11 cellular contexts compared by ENCODE assay signal in the genomic region with DNA sequence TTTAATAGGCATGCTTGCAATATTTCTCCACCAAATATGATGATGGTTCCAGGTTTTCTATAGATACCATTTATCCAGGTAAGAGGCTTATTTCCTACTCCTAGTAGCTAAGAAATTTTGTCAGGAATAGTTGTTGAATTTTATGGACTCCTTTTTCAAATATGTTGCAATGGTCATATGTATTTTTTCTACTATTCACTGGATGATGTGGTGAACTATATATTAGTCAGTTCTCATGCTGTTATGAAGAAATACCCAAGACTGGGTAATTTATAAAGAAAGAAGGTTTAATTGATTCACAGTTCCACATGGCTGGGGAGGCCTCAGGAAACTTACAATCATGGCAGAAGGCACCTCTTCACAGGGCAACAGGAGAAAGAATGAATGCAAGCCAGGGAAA.
DNase-seq lines count a peak whose midpoint lies in the region; ATAC-seq and TF ChIP-seq lines count a peak whose summit lies in the region.
"Had no signal": no experiment of that assay in that cellular context is flagged by ENCODE, and none has a peak within 500 bp of the region (broad histone marks: within the 10 kb centered on the region; RNA-seq: fewer than 3 reads in every experiment).

No MANE protein-coding gene starts in this region.

- H2AFZ ChIP-seq in SK-N-SH (ENCODE audit: low read depth), result no peak overlapping the region

- H3K36me3 ChIP-seq in SK-N-SH (replicated peaks in 1 of 2; ENCODE audit: control insufficient read depth in 1 of 2, insufficient read depth in 2 of 2, low read length in 1 of 2), result no peaks in the 10 kb centered on the region
- H3K36me3 ChIP-seq: BLaER1 treated with 17β-estradiol and CSF1 and Interleukin-3, amounts not matched to agents 10 nM and 100 nM had no signal

- peaks cover 4% of the 10 kb centered on the region; the same call in 1 of the 2 replicates for H3K9me3 ChIP-seq in SK-N-SH

- DNase-seq in SK-N-SH, result no peak
- no peak for DNase-seq in HFFc6
- DNase-seq in fibroblast of mammary gland (ENCODE audit: low read depth), result peak; percentile 57
- DNase-seq in stimulated activated naive CD4-positive, alpha-beta T cell treated with Interleukin-2 at 50 U/mL for 16 hours (lab: John Stamatoyannopoulos, UW), result no peak
- DNase-seq in NCI-H2029 (lab: John Stamatoyannopoulos, UW), result no peak
- no peak for DNase-seq in kidney tubule cell (ENCODE audit: low spot score)
- DNase-seq: CD4-positive, CD25-positive, alpha-beta regulatory T cell had no signal

- H3K27me3 Mint-ChIP-seq in HFFc6 (ENCODE audit: insufficient read depth), result no peaks in the 10 kb centered on the region

- no peaks in the 10 kb centered on the region for H4K20me1 ChIP-seq in SK-N-SH (ENCODE audit: insufficient read depth)
- H4K20me1 ChIP-seq: BLaER1 treated with 17β-estradiol and CSF1 and Interleukin-3, amounts not matched to agents 10 nM and 100 nM had no signal

- H3K9me2 ChIP-seq in SK-N-SH, result no peaks in the 10 kb centered on the region

- no peak overlapping the region for H3K4me2 ChIP-seq in SK-N-SH
- H3K4me2 ChIP-seq: BLaER1 treated with 17β-estradiol and CSF1 and Interleukin-3, amounts not matched to agents 10 nM and 100 nM had no signal

- ATAC-seq in SK-N-SH treated with all-trans-retinoic acid at 6 μM for 48 hours, result no peak
- ATAC-seq: GM12878 had no signal

- H3F3A ChIP-seq in SK-N-SH (replicated peaks; ENCODE audit: insufficient read depth), result peaks cover 31% of the 10 kb centered on the region

- no peaks in the 10 kb centered on the region for H3K79me2 ChIP-seq in SK-N-SH (ENCODE audit: insufficient read depth)

- H3K9me3 Mint-ChIP-seq in HFFc6, result peaks cover 11% of the 10 kb centered on the region

- peaks cover 56% of the 10 kb centered on the region for H3K4me1 Mint-ChIP-seq in HFFc6 (ENCODE audit: low read depth)
- H3K4me1 Mint-ChIP-seq: CD4-positive, CD25-positive, alpha-beta regulatory T cell had no signal

- no peak overlapping the region for H3K9ac ChIP-seq in SK-N-SH
- H3K9ac ChIP-seq: BLaER1 treated with 17β-estradiol and CSF1 and Interleukin-3, amounts not matched to agents 10 nM and 100 nM had no signal

- no peaks in the 10 kb centered on the region for H3K27me3 ChIP-seq in SK-N-SH (ENCODE audit: insufficient read depth)
- H3K27me3 ChIP-seq: BLaER1 treated with 17β-estradiol and CSF1 and Interleukin-3, amounts not matched to agents 10 nM and 100 nM had no signal

- peak overlapping the region; percentile 78 for H3K27ac Mint-ChIP-seq in HFFc6
- H3K27ac Mint-ChIP-seq: CD4-positive, CD25-positive, alpha-beta regulatory T cell had no signal

- no peak for TF ChIP-seq EP300 in SK-N-SH (IDR thresholded peaks at IDR 0.05; ENCODE audit: borderline replicate concordance in 1 of 2, low read depth in 1 of 2, low read length in 1 of 2)

- peaks cover 0 to 20% of the 10 kb centered on the region in 2 experiments; a peak in 2 of 4 replicates for H3K4me1 ChIP-seq in SK-N-SH (ENCODE audit: control insufficient read depth in 1 of 2, insufficient read depth in 2 of 2, low read depth in 1 of 2, low read length in 1 of 2)
- H3K4me1 ChIP-seq: BLaER1 treated with 17β-estradiol and CSF1 and Interleukin-3, amounts not matched to agents 10 nM and 100 nM had no signal

- CTCF ChIA-PET in SK-N-SH (lab: Yijun Ruan, JAX), result no interaction called here

- peak overlapping the region; percentile 23 to 80; a peak in 3 of 4 replicates for H3K27ac ChIP-seq in SK-N-SH (ENCODE audit: low read depth in 2 of 2, low read length in 1 of 2)
- H3K27ac ChIP-seq: 22Rv1; BLaER1 treated with 17β-estradiol and CSF1 and Interleukin-3, amounts not matched to agents 10 nM and 100 nM had no signal

- POLR2A ChIA-PET in SK-N-SH (lab: Yijun Ruan, JAX), result no interaction called here

- no peak for TF ChIP-seq RAD21 in SK-N-SH (IDR thresholded peaks at IDR 0.05; ENCODE audit: low read length)

- peaks cover 36% of the 10 kb centered on the region for H3K36me3 Mint-ChIP-seq in HFFc6 (ENCODE audit: low read depth)
- H3K36me3 Mint-ChIP-seq: CD4-positive, CD25-positive, alpha-beta regulatory T cell had no signal

- no peak overlapping the region for H3K4me3 ChIP-seq in SK-N-SH (ENCODE audit: low read depth in 2 of 2, low read length in 1 of 2)
- H3K4me3 ChIP-seq in fibroblast of mammary gland (ENCODE audit: control insufficient read depth, low read depth, low read length), result no peak overlapping the region
- H3K4me3 ChIP-seq: BLaER1 treated with 17β-estradiol and CSF1 and Interleukin-3, amounts not matched to agents 10 nM and 100 nM; GM12878 had no signal

- no peak for TF ChIP-seq CTCF in SK-N-SH (IDR thresholded peaks at IDR 0.05)
- no peak for TF ChIP-seq CTCF in HFFc6 (IDR thresholded peaks at IDR 0.05)
- TF ChIP-seq CTCF in fibroblast of mammary gland (conservative IDR thresholded peaks at IDR 0.05; ENCODE audit: control insufficient read depth, insufficient read depth, low read depth, low read length), result no peak

- H3K4me3 Mint-ChIP-seq in HFFc6, result peak overlapping the region; percentile 26; the same call in 1 of the 2 replicates
- H3K4me3 Mint-ChIP-seq: CD4-positive, CD25-positive, alpha-beta regulatory T cell had no signal

TF ChIP-seq in SK-N-SH, 30 proteins besides CTCF, POLR2A, EP300 and RAD21:
- TF ChIP-seq, protein P1, sequence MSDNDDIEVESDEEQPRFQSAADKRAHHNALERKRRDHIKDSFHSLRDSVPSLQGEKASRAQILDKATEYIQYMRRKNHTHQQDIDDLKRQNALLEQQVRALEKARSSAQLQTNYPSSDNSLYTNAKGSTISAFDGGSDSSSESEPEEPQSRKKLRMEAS (IDR thresholded peaks at IDR 0.05; ENCODE audit: low read depth), result no peak
- TF ChIP-seq EZH2phosphoT487 (IDR thresholded peaks at IDR 0.05; ENCODE audit: borderline replicate concordance, low read depth) (no peak), MEF2A (IDR thresholded peaks at IDR 0.05; ENCODE audit: borderline replicate concordance, low read depth) (no peak), SIN3A (IDR thresholded peaks at IDR 0.05; ENCODE audit: borderline replicate concordance, low read depth, low read length) (no peak)
- TF ChIP-seq, protein P2, sequence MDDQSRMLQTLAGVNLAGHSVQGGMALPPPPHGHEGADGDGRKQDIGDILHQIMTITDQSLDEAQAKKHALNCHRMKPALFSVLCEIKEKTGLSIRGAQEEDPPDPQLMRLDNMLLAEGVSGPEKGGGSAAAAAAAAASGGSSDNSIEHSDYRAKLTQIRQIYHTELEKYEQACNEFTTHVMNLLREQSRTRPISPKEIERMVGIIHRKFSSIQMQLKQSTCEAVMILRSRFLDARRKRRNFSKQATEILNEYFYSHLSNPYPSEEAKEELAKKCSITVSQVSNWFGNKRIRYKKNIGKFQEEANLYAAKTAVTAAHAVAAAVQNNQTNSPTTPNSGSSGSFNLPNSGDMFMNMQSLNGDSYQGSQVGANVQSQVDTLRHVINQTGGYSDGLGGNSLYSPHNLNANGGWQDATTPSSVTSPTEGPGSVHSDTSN (IDR thresholded peaks at IDR 0.05), result no peak
TF ChIP-seq in SK-N-SH: peak in this region for 0.

TF ChIP-seq in SK-N-SH treated with all-trans-retinoic acid at 6 μM for 48 hours, 23 proteins besides CTCF, POLR2A, EP300 and RAD21 (continues in another document):
- TF ChIP-seq ARNTL (CRISPR knock-in tag; IDR thresholded peaks at IDR 0.05; ENCODE audit: borderline replicate concordance, low read depth) (no peak), ZNF565 (CRISPR knock-in tag; conservative IDR thresholded peaks at IDR 0.05; ENCODE audit: low read depth) (no peak), ZNF8 (CRISPR knock-in tag; IDR thresholded peaks at IDR 0.05) (no peak), GLIS3 (CRISPR knock-in tag; IDR thresholded peaks at IDR 0.05) (no peak), ZNF70 (CRISPR knock-in tag; IDR thresholded peaks at IDR 0.05) (no peak), ZFP3 (CRISPR knock-in tag; IDR thresholded peaks at IDR 0.05) (no peak)
- TF ChIP-seq, protein P3, sequence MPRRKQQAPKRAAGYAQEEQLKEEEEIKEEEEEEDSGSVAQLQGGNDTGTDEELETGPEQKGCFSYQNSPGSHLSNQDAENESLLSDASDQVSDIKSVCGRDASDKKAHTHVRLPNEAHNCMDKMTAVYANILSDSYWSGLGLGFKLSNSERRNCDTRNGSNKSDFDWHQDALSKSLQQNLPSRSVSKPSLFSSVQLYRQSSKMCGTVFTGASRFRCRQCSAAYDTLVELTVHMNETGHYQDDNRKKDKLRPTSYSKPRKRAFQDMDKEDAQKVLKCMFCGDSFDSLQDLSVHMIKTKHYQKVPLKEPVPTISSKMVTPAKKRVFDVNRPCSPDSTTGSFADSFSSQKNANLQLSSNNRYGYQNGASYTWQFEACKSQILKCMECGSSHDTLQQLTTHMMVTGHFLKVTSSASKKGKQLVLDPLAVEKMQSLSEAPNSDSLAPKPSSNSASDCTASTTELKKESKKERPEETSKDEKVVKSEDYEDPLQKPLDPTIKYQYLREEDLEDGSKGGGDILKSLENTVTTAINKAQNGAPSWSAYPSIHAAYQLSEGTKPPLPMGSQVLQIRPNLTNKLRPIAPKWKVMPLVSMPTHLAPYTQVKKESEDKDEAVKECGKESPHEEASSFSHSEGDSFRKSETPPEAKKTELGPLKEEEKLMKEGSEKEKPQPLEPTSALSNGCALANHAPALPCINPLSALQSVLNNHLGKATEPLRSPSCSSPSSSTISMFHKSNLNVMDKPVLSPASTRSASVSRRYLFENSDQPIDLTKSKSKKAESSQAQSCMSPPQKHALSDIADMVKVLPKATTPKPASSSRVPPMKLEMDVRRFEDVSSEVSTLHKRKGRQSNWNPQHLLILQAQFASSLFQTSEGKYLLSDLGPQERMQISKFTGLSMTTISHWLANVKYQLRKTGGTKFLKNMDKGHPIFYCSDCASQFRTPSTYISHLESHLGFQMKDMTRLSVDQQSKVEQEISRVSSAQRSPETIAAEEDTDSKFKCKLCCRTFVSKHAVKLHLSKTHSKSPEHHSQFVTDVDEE (CRISPR knock-in tag; IDR thresholded peaks at IDR 0.05), result no peak
- TF ChIP-seq, protein P4, sequence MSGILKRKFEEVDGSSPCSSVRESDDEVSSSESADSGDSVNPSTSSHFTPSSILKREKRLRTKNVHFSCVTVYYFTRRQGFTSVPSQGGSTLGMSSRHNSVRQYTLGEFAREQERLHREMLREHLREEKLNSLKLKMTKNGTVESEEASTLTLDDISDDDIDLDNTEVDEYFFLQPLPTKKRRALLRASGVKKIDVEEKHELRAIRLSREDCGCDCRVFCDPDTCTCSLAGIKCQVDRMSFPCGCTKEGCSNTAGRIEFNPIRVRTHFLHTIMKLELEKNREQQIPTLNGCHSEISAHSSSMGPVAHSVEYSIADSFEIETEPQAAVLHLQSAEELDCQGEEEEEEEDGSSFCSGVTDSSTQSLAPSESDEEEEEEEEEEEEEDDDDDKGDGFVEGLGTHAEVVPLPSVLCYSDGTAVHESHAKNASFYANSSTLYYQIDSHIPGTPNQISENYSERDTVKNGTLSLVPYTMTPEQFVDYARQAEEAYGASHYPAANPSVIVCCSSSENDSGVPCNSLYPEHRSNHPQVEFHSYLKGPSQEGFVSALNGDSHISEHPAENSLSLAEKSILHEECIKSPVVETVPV (CRISPR knock-in tag; IDR thresholded peaks at IDR 0.05), result no peak
